Comparison of ENCODE assay signal across 40 cellular contexts in the genomic region with DNA sequence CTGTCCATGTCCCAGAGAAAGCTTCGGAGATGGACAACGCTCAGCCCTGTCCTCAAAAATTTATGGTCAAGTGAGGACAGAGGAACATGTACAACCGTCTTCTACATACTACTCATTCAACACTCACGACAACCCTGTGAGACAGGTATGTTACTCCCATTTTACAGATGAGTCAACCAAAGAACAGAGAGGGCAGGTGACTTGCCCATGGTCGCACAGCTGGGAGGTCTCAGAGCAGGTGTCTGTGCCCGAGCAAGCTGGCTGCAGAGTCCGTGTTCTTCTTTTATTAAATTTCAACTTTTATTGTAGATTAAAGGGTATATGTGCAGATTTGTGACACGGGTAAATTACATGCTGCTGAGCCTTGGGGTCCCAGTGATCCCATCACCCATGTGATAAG. TPM values are rescaled to one million over a fixed set of nuclear protein-coding genes. Genes with fewer than 3 reads are reported as not detected.
"Had no signal": no experiment of that assay in that cellular context is flagged by ENCODE, and none has a peak within 500 bp of the region (broad histone marks: within the 10 kb centered on the region; RNA-seq: fewer than 3 reads in every experiment).

No MANE protein-coding gene starts in this region.

- H3K4me3 ChIP-seq: ascending aorta, cardiac muscle cell had no signal

- H3K27ac Mint-ChIP-seq: activated B cell treated with CpG ODN at 0.5 μM for 24 hours; activated CD4-positive, alpha-beta memory T cell treated with anti-CD3 and anti-CD28 coated beads for 36 hours; activated CD4-positive, alpha-beta T cell treated with anti-CD3 and anti-CD28 coated beads, Interleukin-2, amount 10 ng/mL, durations not matched to agents 24 days and 14 days; activated CD8-positive, alpha-beta T cell treated with anti-CD3 and anti-CD28 coated beads for 36 hours; activated naive CD4-positive, alpha-beta T cell treated with anti-CD3 and anti-CD28 coated beads, Interleukin-2, amount 10 ng/mL, durations not matched to agents 7 days and 5 days; activated naive CD4-positive, alpha-beta T cell treated with anti-CD3 and anti-CD28 coated beads, Interleukin-2, amount 50 U/mL, for 24 hours; activated naive CD8-positive, alpha-beta T cell; activated naive CD8-positive, alpha-beta T cell treated with anti-CD3 and anti-CD28 coated beads, Interleukin-2, amount 10 ng/mL, durations not matched to agents 7 days and 5 days; activated naive CD8-positive, alpha-beta T cell treated with anti-CD3 and anti-CD28 coated beads, Interleukin-2, amount 50 U/mL, for 24 hours; activated T-cell treated with anti-CD3 and anti-CD28 coated beads, Interleukin-2, amount 50 U/mL, for 72 hours; activated T-helper 1 cell treated with anti-CD3 and anti-CD28 coated beads, Interleukin-12 subunit alpha, Interleukin-12 subunit beta, Interleukin-2, Interleukin-4 antibody, amounts not matched to agents 30 ng/mL and 10 ng/mL and 1 ng/mL, durations not matched to agents 14 hours and 24 hours and 36 hours; activated T-helper 17 cell treated with anti-CD3 and anti-CD28 coated beads, Interleukin-2, amount 50 U/mL, for 72 hours; T-helper 1 cell treated with Interleukin-12 subunit alpha and Interleukin-12 subunit beta and Interleukin-4 antibody, amounts not matched to agents 30 μg/mL and 1 μg/mL, for 36 hours; T-helper 2 cell treated with Interferon-gamma antibody and Interleukin-4, amounts not matched to agents 5 μg/mL and 100 μg/mL, for 36 hours had no signal

- H3K36me3 ChIP-seq: ascending aorta, cardiac muscle cell had no signal

- DNase-seq: activated B cell treated with CpG ODN at 0.5 μM for 24 hours; activated CD4-positive, alpha-beta memory T cell treated with anti-CD3 and anti-CD28 coated beads for 36 hours; activated CD4-positive, alpha-beta T cell treated with anti-CD3 and anti-CD28 coated beads for 4 hours; activated CD4-positive, alpha-beta T cell treated with anti-CD3 and anti-CD28 coated beads, Interleukin-2, amount 10 ng/mL, durations not matched to agents 24 days and 14 days; activated CD4-positive, alpha-beta T cell treated with anti-CD3 and anti-CD28 coated beads, Interleukin-2, amount 50 U/mL, for 1 hour; activated CD4-positive, alpha-beta T cell treated with anti-CD3 and anti-CD28 coated beads, Interleukin-2, amount 50 U/mL, for 4 hours; activated CD4-positive, CD25-positive, alpha-beta regulatory T cell treated with anti-CD3 and anti-CD28 coated beads, Interleukin-2, amount 50 U/mL, for 72 hours; activated CD8-positive, alpha-beta memory T cell treated with anti-CD3 and anti-CD28 coated beads, Interleukin-2, amount 50 U/mL, for 4 hours; activated CD8-positive, alpha-beta T cell treated with anti-CD3 and anti-CD28 coated beads for 36 hours; activated gamma-delta T cell; activated naive CD4-positive, alpha-beta T cell treated with anti-CD3 and anti-CD28 coated beads, Interleukin-2, amount 10 ng/mL, durations not matched to agents 7 days and 5 days; activated naive CD4-positive, alpha-beta T cell treated with Interleukin-2 at 50 U/mL for 16 hours; activated naive CD8-positive, alpha-beta T cell treated with anti-CD3 and anti-CD28 coated beads, Interleukin-2, amount 10 ng/mL, durations not matched to agents 7 days and 5 days; activated naive CD8-positive, alpha-beta T cell treated with anti-CD3 and anti-CD28 coated beads, Interleukin-2, amount 50 U/mL, for 24 hours; activated T-cell treated with anti-CD3 and anti-CD28 coated beads for 4 hours; activated T-cell treated with anti-CD3 and anti-CD28 coated beads, Interleukin-2, amount 50 U/mL, for 1 hour; activated T-cell treated with anti-CD3 and anti-CD28 coated beads, Interleukin-2, amount 50 U/mL, for 4 hours; activated T-cell treated with anti-CD3 and anti-CD28 coated beads, Interleukin-2, amount 50 U/mL, for 72 hours; amygdala; anterior cingulate cortex; caudate nucleus; cerebellar nuclear complex; T-helper 2 cell; T-helper 9 cell had no signal

- ATAC-seq: activated CD8-positive, alpha-beta T cell treated with anti-CD3 and anti-CD28 coated beads for 36 hours; activated naive CD8-positive, alpha-beta T cell treated with anti-CD3 and anti-CD28 coated beads, Interleukin-2, amount 50 U/mL, for 24 hours; activated T-cell treated with anti-CD3 and anti-CD28 coated beads, Interleukin-2, amount 50 U/mL, for 4 hours; activated T-cell treated with anti-CD3 and anti-CD28 coated beads, Interleukin-2, amount 50 U/mL, for 72 hours; activated T-helper 17 cell treated with anti-CD3 and anti-CD28 coated beads, Interleukin-2, amount 50 U/mL, for 72 hours had no signal

- H3K4me1 ChIP-seq: ascending aorta had no signal

- H3K27me3 ChIP-seq: ascending aorta, cardiac muscle cell had no signal

- H3K27ac ChIP-seq: ascending aorta, cardiac muscle cell, VCaP had no signal

- H3K36me3 Mint-ChIP-seq: activated CD4-positive, alpha-beta memory T cell treated with anti-CD3 and anti-CD28 coated beads for 36 hours; activated naive CD4-positive, alpha-beta T cell treated with anti-CD3 and anti-CD28 coated beads, Interleukin-2, amount 10 ng/mL, durations not matched to agents 7 days and 5 days; activated naive CD4-positive, alpha-beta T cell treated with anti-CD3 and anti-CD28 coated beads, Interleukin-2, amount 50 U/mL, for 24 hours; activated naive CD8-positive, alpha-beta T cell; activated naive CD8-positive, alpha-beta T cell treated with anti-CD3 and anti-CD28 coated beads, Interleukin-2, amount 10 ng/mL, durations not matched to agents 7 days and 5 days; brain had no signal

- H3K9me3 Mint-ChIP-seq: activated B cell treated with CpG ODN at 0.5 μM for 24 hours; activated CD4-positive, alpha-beta memory T cell treated with anti-CD3 and anti-CD28 coated beads for 36 hours; activated CD4-positive, alpha-beta T cell treated with anti-CD3 and anti-CD28 coated beads, Interleukin-2, amount 10 ng/mL, durations not matched to agents 24 days and 14 days; activated CD8-positive, alpha-beta T cell treated with anti-CD3 and anti-CD28 coated beads for 36 hours; activated naive CD4-positive, alpha-beta T cell treated with anti-CD3 and anti-CD28 coated beads, Interleukin-2, amount 10 ng/mL, durations not matched to agents 7 days and 5 days; activated naive CD4-positive, alpha-beta T cell treated with anti-CD3 and anti-CD28 coated beads, Interleukin-2, amount 50 U/mL, for 24 hours; activated naive CD8-positive, alpha-beta T cell treated with anti-CD3 and anti-CD28 coated beads, Interleukin-2, amount 10 ng/mL, durations not matched to agents 7 days and 5 days; activated naive CD8-positive, alpha-beta T cell treated with anti-CD3 and anti-CD28 coated beads, Interleukin-2, amount 50 U/mL, for 24 hours; activated T-cell treated with anti-CD3 and anti-CD28 coated beads, Interleukin-2, amount 50 U/mL, for 4 hours; activated T-cell treated with anti-CD3 and anti-CD28 coated beads, Interleukin-2, amount 50 U/mL, for 72 hours; activated T-helper 1 cell treated with anti-CD3 and anti-CD28 coated beads, Interleukin-12 subunit alpha, Interleukin-12 subunit beta, Interleukin-2, Interleukin-4 antibody, amounts not matched to agents 30 ng/mL and 10 ng/mL and 1 ng/mL, durations not matched to agents 14 hours and 24 hours and 36 hours; activated T-helper 17 cell treated with anti-CD3 and anti-CD28 coated beads, Interleukin-2, amount 50 U/mL, for 72 hours; central memory CD8-positive, alpha-beta T cell; T-helper 1 cell treated with Interleukin-12 subunit alpha and Interleukin-12 subunit beta and Interleukin-4 antibody, amounts not matched to agents 30 μg/mL and 1 μg/mL, for 36 hours; T-helper 2 cell treated with Interferon-gamma antibody and Interleukin-4, amounts not matched to agents 5 μg/mL and 100 μg/mL, for 36 hours had no signal

- FAIRE-seq: TTC549 had no signal

- H3K4me3 Mint-ChIP-seq: activated B cell treated with CpG ODN at 0.5 μM for 24 hours; activated CD4-positive, alpha-beta memory T cell treated with anti-CD3 and anti-CD28 coated beads for 36 hours; activated CD4-positive, alpha-beta T cell treated with anti-CD3 and anti-CD28 coated beads, Interleukin-2, amount 10 ng/mL, durations not matched to agents 24 days and 14 days; activated CD8-positive, alpha-beta T cell treated with anti-CD3 and anti-CD28 coated beads for 36 hours; activated naive CD4-positive, alpha-beta T cell treated with anti-CD3 and anti-CD28 coated beads, Interleukin-2, amount 10 ng/mL, durations not matched to agents 7 days and 5 days; activated naive CD4-positive, alpha-beta T cell treated with anti-CD3 and anti-CD28 coated beads, Interleukin-2, amount 50 U/mL, for 24 hours; activated naive CD8-positive, alpha-beta T cell; activated naive CD8-positive, alpha-beta T cell treated with anti-CD3 and anti-CD28 coated beads, Interleukin-2, amount 10 ng/mL, durations not matched to agents 7 days and 5 days; activated naive CD8-positive, alpha-beta T cell treated with anti-CD3 and anti-CD28 coated beads, Interleukin-2, amount 50 U/mL, for 24 hours; activated T-cell treated with anti-CD3 and anti-CD28 coated beads, Interleukin-2, amount 50 U/mL, for 4 hours; activated T-cell treated with anti-CD3 and anti-CD28 coated beads, Interleukin-2, amount 50 U/mL, for 72 hours; activated T-helper 1 cell treated with anti-CD3 and anti-CD28 coated beads, Interleukin-12 subunit alpha, Interleukin-12 subunit beta, Interleukin-2, Interleukin-4 antibody, amounts not matched to agents 30 ng/mL and 10 ng/mL and 1 ng/mL, durations not matched to agents 14 hours and 24 hours and 36 hours; activated T-helper 17 cell treated with anti-CD3 and anti-CD28 coated beads, Interleukin-2, amount 50 U/mL, for 72 hours; central memory CD8-positive, alpha-beta T cell; T-helper 1 cell treated with Interleukin-12 subunit alpha and Interleukin-12 subunit beta and Interleukin-4 antibody, amounts not matched to agents 30 μg/mL and 1 μg/mL, for 36 hours; T-helper 2 cell treated with Interferon-gamma antibody and Interleukin-4, amounts not matched to agents 5 μg/mL and 100 μg/mL, for 36 hours had no signal

- H3K4me1 Mint-ChIP-seq: activated B cell treated with CpG ODN at 0.5 μM for 24 hours; activated CD4-positive, alpha-beta T cell treated with anti-CD3 and anti-CD28 coated beads, Interleukin-2, amount 10 ng/mL, durations not matched to agents 24 days and 14 days; activated T-helper 17 cell treated with anti-CD3 and anti-CD28 coated beads, Interleukin-2, amount 50 U/mL, for 72 hours had no signal

- H3K9me3 ChIP-seq: ascending aorta had no signal

RNA-seq across cellular contexts. Expression of a gene that starts 5.8 kb away (rescaled TPM):
- total RNA-seq: activated B cell treated with CpG ODN at 0.5 μM for 24 hours; activated CD4-positive, alpha-beta memory T cell treated with anti-CD3 and anti-CD28 coated beads for 36 hours; activated CD4-positive, alpha-beta T cell treated with anti-CD3 and anti-CD28 coated beads, Interleukin-2, amount 10 ng/mL, durations not matched to agents 24 days and 14 days; activated CD8-positive, alpha-beta memory T cell treated with anti-CD3 and anti-CD28 coated beads for 36 hours; activated CD8-positive, alpha-beta T cell treated with anti-CD3 and anti-CD28 coated beads for 36 hours; activated naive CD8-positive, alpha-beta T cell treated with anti-CD3 and anti-CD28 coated beads, Interleukin-2, amount 10 ng/mL, durations not matched to agents 7 days and 5 days; activated T-cell treated with anti-CD3 and anti-CD28 coated beads, Interleukin-2, amount 50 U/mL, for 4 hours; activated T-cell treated with anti-CD3 and anti-CD28 coated beads, Interleukin-2, amount 50 U/mL, for 72 hours; activated T-helper 1 cell treated with anti-CD3 and anti-CD28 coated beads, Interleukin-12 subunit alpha, Interleukin-12 subunit beta, Interleukin-2, Interleukin-4 antibody, amounts not matched to agents 30 ng/mL and 10 ng/mL and 1 ng/mL, durations not matched to agents 14 hours and 24 hours and 36 hours; bronchial epithelial cell had no signal

RNA-seq across cellular contexts. Expression of a gene that starts 49.1 kb away (rescaled TPM):
- total RNA-seq: activated B cell treated with CpG ODN at 0.5 μM for 24 hours; activated CD4-positive, alpha-beta memory T cell treated with anti-CD3 and anti-CD28 coated beads for 36 hours; activated CD4-positive, alpha-beta T cell treated with anti-CD3 and anti-CD28 coated beads, Interleukin-2, amount 10 ng/mL, durations not matched to agents 24 days and 14 days; activated CD8-positive, alpha-beta memory T cell treated with anti-CD3 and anti-CD28 coated beads for 36 hours; activated CD8-positive, alpha-beta T cell treated with anti-CD3 and anti-CD28 coated beads for 36 hours; activated naive CD8-positive, alpha-beta T cell treated with anti-CD3 and anti-CD28 coated beads, Interleukin-2, amount 10 ng/mL, durations not matched to agents 7 days and 5 days; activated T-cell treated with anti-CD3 and anti-CD28 coated beads, Interleukin-2, amount 50 U/mL, for 4 hours; activated T-cell treated with anti-CD3 and anti-CD28 coated beads, Interleukin-2, amount 50 U/mL, for 72 hours; activated T-helper 1 cell treated with anti-CD3 and anti-CD28 coated beads, Interleukin-12 subunit alpha, Interleukin-12 subunit beta, Interleukin-2, Interleukin-4 antibody, amounts not matched to agents 30 ng/mL and 10 ng/mL and 1 ng/mL, durations not matched to agents 14 hours and 24 hours and 36 hours; activated T-helper 17 cell treated with anti-CD3 and anti-CD28 coated beads, Interleukin-2, amount 50 U/mL, for 72 hours; ascending aorta; bronchial epithelial cell; cardiac muscle cell; chondrocyte had no signal
- polyA plus RNA-seq: adipose tissue, cardiac muscle cell had no signal
